23 cellular contexts compared by ENCODE assay signal in genomic region chr11:130890039-130890745, GRCh38. TPM values are rescaled to one million over a fixed set of nuclear protein-coding genes. Genes with fewer than 3 reads are reported as not detected.
DNase-seq lines count a peak whose midpoint lies in the region; FAIRE-seq and TF ChIP-seq lines count a peak whose summit lies in the region.
"Had no signal": no experiment of that assay in that cellular context is flagged by ENCODE, and none has a peak within 500 bp of the region (broad histone marks: within the 10 kb centered on the region; RNA-seq: fewer than 3 reads in every experiment).

No MANE protein-coding gene starts in this region.

- 89 to 93% methylated on average over 2 of the region's 2 CpGs for WGBS in GM23248 (ENCODE audit: low coverage in 1 of 2, low lambda C conversion rate in 2 of 2, missing lambda C conversion rate in 2 of 2), 2 experiments

- no peak for TF ChIP-seq POLR2A in endothelial cell of umbilical vein (IDR thresholded peaks at IDR 0.05; ENCODE audit: low read depth, low read length)

- H3F3A ChIP-seq in GM23248 (ENCODE audit: insufficient read depth) = no peaks in the 10 kb centered on the region; the same call in 1 of the 2 replicates
- H3F3A ChIP-seq in MM.1S (ENCODE audit: insufficient read depth, low read length) = no peaks in the 10 kb centered on the region

- H3K4me3 ChIP-seq in A673 (ENCODE audit: low read depth, low read length, poor library complexity, severe bottlenecking) (no peak overlapping the region), GM23248 (no peak overlapping the region), endothelial cell of umbilical vein (replicated peaks in 1 of 3; ENCODE audit: insufficient read depth in 1 of 3, low read depth in 1 of 3, low read length in 3 of 3) (no peak overlapping the region), MM.1S (ENCODE audit: low read length) (no peak overlapping the region)
- H3K4me3 ChIP-seq: GM23338, SK-N-MC had no signal

- DNase-seq in A673 (ENCODE audit: low spot score) (no peak), GM23248 (peak; percentile 30), endothelial cell of umbilical vein (ENCODE audit: low read depth, low spot score) (peak; percentile 69), putamen (ENCODE audit: low spot score) (peak; percentile 49), NCI-H2107 (lab: John Stamatoyannopoulos, UW) (no peak), HFFc6 (no peak), MM.1S (no peak)
- DNase-seq: Caco-2; CD8-positive, alpha-beta T cell; H9; KBM-7; NCI-H2029; NCI-H226; NCI-H510A; NCI-H69; Right ventricle myocardium superior; RPMI8226 had no signal

- H4K20me1 ChIP-seq in GM23248 (ENCODE audit: insufficient read depth) (no peaks in the 10 kb centered on the region), endothelial cell of umbilical vein (replicated peaks; ENCODE audit: control insufficient read depth, extremely low read depth, insufficient read depth, low read length) (no peaks in the 10 kb centered on the region), MM.1S (ENCODE audit: insufficient read depth, low read length) (no peaks in the 10 kb centered on the region)

- no peak overlapping the region for H3K4me2 ChIP-seq in GM23248 (ENCODE audit: unreplicated experiment)
- H3K4me2 ChIP-seq in endothelial cell of umbilical vein (ENCODE audit: insufficient read depth, low read length) = peak overlapping the region; percentile 40
- H3K4me2 ChIP-seq in MM.1S (ENCODE audit: low read depth, low read length) = no peak overlapping the region
- H3K4me2 ChIP-seq: GM23338 had no signal

- CTCF ChIA-PET in A673 (lab: Charles Lee) (no interaction called here), endothelial cell of umbilical vein (lab: Charles Lee) (interaction anchor here (1.0 to 1.7 kb wide), 6 partner anchors 10 to 459 kb away, joined by 3 to 8 read pairs (median 6); partner anchors contain the start of gene SNX19)

- FAIRE-seq in endothelial cell of umbilical vein (lab: Jason Lieb, UNC) = no peak
- FAIRE-seq: G401.6, HTR-8/SVneo had no signal

- H3K9ac ChIP-seq in GM23248 (no peak overlapping the region), endothelial cell of umbilical vein (replicated peaks; ENCODE audit: extremely low read depth, insufficient read depth, low read length) (peak overlapping the region; percentile 28), MM.1S (ENCODE audit: low read length) (no peak overlapping the region)

- H3K36me3 Mint-ChIP-seq in HFFc6 (ENCODE audit: low read depth) = peaks cover 14% of the 10 kb centered on the region; the same call in 1 of the 2 replicates

- intact Hi-C loops in A673 (cut with micrococcal nuclease; ENCODE audit: unreplicated experiment) = loop anchor here (10.0 kb wide), 1 partner anchor 675 kb away; no protein-coding TSS in a partner anchor
- intact Hi-C loops in endothelial cell of umbilical vein (cut with micrococcal nuclease) = loop anchor here (10.0 kb wide), 1 partner anchor 575 kb away; the partner anchor contains the start of gene ZBTB44

- in situ Hi-C loops in GM23248 (cut with MboI) = no loop called here

- H3K36me3 ChIP-seq in A673 (ENCODE audit: insufficient read depth, low read length, poor library complexity, severe bottlenecking) (peaks cover 23% of the 10 kb centered on the region), GM23248 (ENCODE audit: low read depth) (peaks cover 45% of the 10 kb centered on the region), endothelial cell of umbilical vein (ENCODE audit: control insufficient read depth in 2 of 2, extremely low read depth in 1 of 2, insufficient read depth in 2 of 2, low read length in 2 of 2) (peaks cover 3 to 4% of the 10 kb centered on the region in 2 experiments), MM.1S (replicated peaks; ENCODE audit: insufficient read depth, low read length) (peaks cover 7% of the 10 kb centered on the region; the same call in 1 of the 2 replicates)

- H3K4me1 ChIP-seq in A673 (ENCODE audit: insufficient read depth, low read length, poor library complexity, severe bottlenecking) (peaks cover 10% of the 10 kb centered on the region), GM23248 (ENCODE audit: insufficient read depth) (peaks cover 9% of the 10 kb centered on the region), endothelial cell of umbilical vein (ENCODE audit: control insufficient read depth, extremely low read depth, insufficient read depth, low read length) (peaks cover 62% of the 10 kb centered on the region), MM.1S (ENCODE audit: low read length) (no peaks in the 10 kb centered on the region)
- H3K4me1 ChIP-seq: Caco-2 had no signal

- TF ChIP-seq CTCF in A673 (conservative IDR thresholded peaks at IDR 0.05; ENCODE audit: low read depth, low read length) = no peak
- TF ChIP-seq CTCF in endothelial cell of umbilical vein (IDR thresholded peaks at IDR 0.05; ENCODE audit: extremely low read depth in 1 of 2, insufficient read depth in 1 of 2, low read depth in 1 of 2, low read length in 2 of 2) = no peak
- no peak for TF ChIP-seq CTCF in HFFc6 (IDR thresholded peaks at IDR 0.05)
- no peak for TF ChIP-seq CTCF in MM.1S (IDR thresholded peaks at IDR 0.05; ENCODE audit: low read length)

- H3K79me2 ChIP-seq in GM23248 (ENCODE audit: insufficient read depth) (peaks cover 32% of the 10 kb centered on the region), endothelial cell of umbilical vein (ENCODE audit: control insufficient read depth, insufficient read depth, low read length) (no peaks in the 10 kb centered on the region), MM.1S (ENCODE audit: low read length) (0 out of 2 replicates have a peak, but pooled peaks cover 3% of the 10 kb centered on the region)

- H3K9me3 Mint-ChIP-seq in HFFc6 = no peaks in the 10 kb centered on the region
- H3K9me3 Mint-ChIP-seq: CD8-positive, alpha-beta T cell; GM23338; H9 had no signal

- H3K27me3 ChIP-seq in A673 (replicated peaks; ENCODE audit: insufficient read depth, low read depth, low read length, poor library complexity) = no peaks in the 10 kb centered on the region
- H3K27me3 ChIP-seq in GM23248 (replicated peaks; ENCODE audit: insufficient read depth) = no peaks in the 10 kb centered on the region
- H3K27me3 ChIP-seq in endothelial cell of umbilical vein (ENCODE audit: control insufficient read depth in 2 of 2, insufficient read depth in 2 of 2, low read length in 2 of 2) = no peaks in the 10 kb centered on the region
- H3K27me3 ChIP-seq in MM.1S (replicated peaks; ENCODE audit: insufficient read depth, low read length) = no peaks in the 10 kb centered on the region

- H3K4me3 Mint-ChIP-seq in HFFc6 = no peak overlapping the region
- H3K4me3 Mint-ChIP-seq: B cell; CD8-positive, alpha-beta T cell; GM23338; H9 had no signal

- peaks cover 18% of the 10 kb centered on the region; the same call in 1 of the 2 replicates for H3K4me1 Mint-ChIP-seq in HFFc6 (ENCODE audit: low read depth)
- H3K4me1 Mint-ChIP-seq: B cell had no signal

- BruUV-seq in A673 (replicated peaks; lab: Mats Ljungman, UMichigan) (TSS peak; percentile 6), endothelial cell of umbilical vein (replicated peaks; lab: Mats Ljungman, UMichigan) (no TSS peak)

- H3K9me2 ChIP-seq in GM23248 (ENCODE audit: insufficient read depth) (no peaks in the 10 kb centered on the region), MM.1S (replicated peaks; ENCODE audit: insufficient read depth, low read length) (no peaks in the 10 kb centered on the region)

- H3K27ac ChIP-seq in A673 (ENCODE audit: low read depth, low read length, poor library complexity, severe bottlenecking) (no peak overlapping the region), GM23248 (no peak overlapping the region), endothelial cell of umbilical vein (ENCODE audit: insufficient read depth, low read depth, low read length) (peak overlapping the region; percentile 48), MM.1S (ENCODE audit: low read length) (no peak overlapping the region)
- H3K27ac ChIP-seq: C4-2B, SK-N-MC had no signal

- H3K9me1 ChIP-seq in endothelial cell of umbilical vein (replicated peaks; ENCODE audit: control insufficient read depth, extremely low read depth, insufficient read depth, low read length) = no peaks in the 10 kb centered on the region

- dilution Hi-C loops in endothelial cell of umbilical vein (cut with MboI; ENCODE audit: extremely low pct_ligation_motif_present, low sequenced_read_pairs) = no loop called here

- POLR2A ChIA-PET in A673 (lab: Charles Lee; ENCODE audit: low non-redundant PET) = no interaction called here
- POLR2A ChIA-PET in endothelial cell of umbilical vein (lab: Charles Lee) = no interaction called here

- no peak overlapping the region for H3K27ac Mint-ChIP-seq in HFFc6
- H3K27ac Mint-ChIP-seq: B cell; CD8-positive, alpha-beta T cell; GM23338; H9 had no signal

- no peaks in the 10 kb centered on the region; the same call in 1 of the 2 replicates for H3K27me3 Mint-ChIP-seq in HFFc6 (ENCODE audit: insufficient read depth)
- H3K27me3 Mint-ChIP-seq: B cell had no signal

- no peaks in the 10 kb centered on the region for H3K9me3 ChIP-seq in A673 (ENCODE audit: low read depth, low read length, poor library complexity, severe bottlenecking)
- no peaks in the 10 kb centered on the region for H3K9me3 ChIP-seq in GM23248 (ENCODE audit: low read depth)
- no peaks in the 10 kb centered on the region for H3K9me3 ChIP-seq in endothelial cell of umbilical vein (replicated peaks; ENCODE audit: control insufficient read depth, insufficient read depth, low read length)
- H3K9me3 ChIP-seq in MM.1S (replicated peaks; ENCODE audit: insufficient read depth, low read length) = no peaks in the 10 kb centered on the region
- H3K9me3 ChIP-seq: Caco-2 had no signal

- H2AFZ ChIP-seq in GM23248 (no peak overlapping the region), endothelial cell of umbilical vein (ENCODE audit: low read depth, low read length) (no peak overlapping the region), MM.1S (ENCODE audit: low read length) (no peak overlapping the region)
- H2AFZ ChIP-seq: GM23338 had no signal

TF ChIP-seq in endothelial cell of umbilical vein, 7 proteins besides CTCF, POLR2A, EP300 and RAD21 (continues in another document):
- TF ChIP-seq JUN (IDR thresholded peaks at IDR 0.05; ENCODE audit: borderline replicate concordance, insufficient read depth, insufficient read length, low read depth) (peak; percentile 70), FOS (IDR thresholded peaks at IDR 0.05; ENCODE audit: borderline replicate concordance, insufficient read depth, low read length) (peak; percentile 66)

RNA-seq across cellular contexts. Expression of gene SNX19, which starts 26.1 kb away (rescaled TPM):
- total RNA-seq in A673 (2021) (51.9 and 52.5 TPM in 2 replicates), endothelial cell of umbilical vein (44.3 and 49.8 TPM in 2 replicates)
- 81.9 and 96.4 TPM in 2 replicates for total RNA-seq in GM23248 (2014; rRNA removed; shearing (Covaris generic))
- polyA plus RNA-seq in GM23248 (2016; fragmentation: Nextera tagmentation; extraction: Ambion mirVana) (35.1 and 40.3 TPM in 2 replicates), endothelial cell of umbilical vein (36.0 and 37.4 TPM in 2 replicates)
- polyA plus RNA-seq in endothelial cell of umbilical vein (2011; cell fraction: cytosol; rRNA removed) = 20.5 and 27.7 TPM in 2 replicates
- polyA plus RNA-seq in endothelial cell of umbilical vein (2011; cell fraction: nucleus; rRNA removed) = 70.0 and 83.4 TPM in 2 replicates
- 36.2 and 38.4 TPM in 2 replicates for polyA plus RNA-seq in endothelial cell of umbilical vein (2012)
- polyA minus RNA-seq in endothelial cell of umbilical vein = 135 and 143 TPM in 2 replicates
- 8.5 TPM for polyA minus RNA-seq in endothelial cell of umbilical vein (2011; cell fraction: cytosol; rRNA and poly(A)+ RNA removed)
- polyA minus RNA-seq in endothelial cell of umbilical vein (2011; cell fraction: nucleus; rRNA and poly(A)+ RNA removed) = 148 and 169 TPM in 2 replicates
- total RNA-seq in HFFc6 (2021; fragmentation: NEBNext Ultra II Directional; extraction: Animal tissue kit (Norgen Biotek cat#: 25700)) = 10 to 100 TPM; 44.2 to 56.7 (median 50.2) TPM

Comparison
In these comparisons a context has a peak if more than half of its experiments do, and no peak if none do; other contexts are left out.
1. DNase-seq: peak in GM23248 (single experiment), endothelial cell of umbilical vein (single experiment) and putamen (single experiment); none in A673 (single experiment), NCI-H2107 (single experiment), HFFc6 (single experiment) and MM.1S (single experiment).